ENCODE assay signal across 7 cellular contexts in the genomic region with DNA sequence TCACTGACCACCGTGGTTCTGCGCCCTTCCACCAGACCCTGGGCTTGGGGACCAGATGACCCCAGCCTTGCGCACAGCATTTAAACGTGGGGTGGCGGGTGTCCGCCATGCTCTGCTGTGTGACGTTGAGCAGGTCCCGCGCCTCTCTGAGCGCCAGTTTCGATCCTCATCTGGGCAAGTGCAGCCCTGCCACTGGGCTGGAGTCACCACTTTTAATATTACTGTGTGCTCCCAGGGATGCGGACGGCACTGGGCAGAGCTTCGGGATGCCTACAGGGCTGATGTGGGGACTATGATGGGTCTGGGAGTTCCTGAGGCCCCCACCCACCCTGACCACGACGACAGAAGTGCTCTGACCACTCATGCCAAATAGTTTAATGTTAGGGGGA. TPM values are rescaled to one million over a fixed set of nuclear protein-coding genes. Genes with fewer than 3 reads are reported as not detected.
DNase-seq lines count a peak whose midpoint lies in the region; ATAC-seq and TF ChIP-seq lines count a peak whose summit lies in the region.
"Had no signal": no experiment of that assay in that cellular context is flagged by ENCODE, and none has a peak within 500 bp of the region (broad histone marks: within the 10 kb centered on the region; RNA-seq: fewer than 3 reads in every experiment).

No MANE protein-coding gene starts in this region.

- no peaks in the 10 kb centered on the region for H3K36me3 Mint-ChIP-seq in activated naive CD4-positive, alpha-beta T cell treated with anti-CD3 and anti-CD28 coated beads for 36 hours (ENCODE audit: low read depth)

- H3K4me3 ChIP-seq in right cardiac atrium (ENCODE audit: low read length), result peak overlapping the region; percentile 32
- peak overlapping the region in 3 of 4 donors; percentile 64 to 93 (median 84) for H3K4me3 ChIP-seq in upper lobe of left lung

- H3K27me3 Mint-ChIP-seq in activated naive CD4-positive, alpha-beta T cell treated with anti-CD3 and anti-CD28 coated beads for 36 hours (ENCODE audit: low read depth), result no peaks in the 10 kb centered on the region

- ATAC-seq in right cardiac atrium (no peak), upper lobe of left lung (ENCODE audit: low FRiP score in 2 of 2) (no peak), GM21390 (IDR thresholded peaks at IDR 0.05; ENCODE audit: unreplicated experiment) (no peak)

- H3K27me3 ChIP-seq in right cardiac atrium (ENCODE audit: control insufficient read depth, insufficient read depth) (no peaks in the 10 kb centered on the region), upper lobe of left lung (no peaks in the 10 kb centered on the region)

- intact Hi-C loops in activated naive CD4-positive, alpha-beta T cell treated with anti-CD3 and anti-CD28 coated beads for 36 hours (cut with micrococcal nuclease), result loop anchor here (1.0 kb wide), 2 partner anchors 17 to 174 kb away; no protein-coding TSS in a partner anchor
- intact Hi-C loops in right cardiac atrium (cut with DNase I), result no loop called here

- WGBS in right cardiac atrium, result 60% methylated on average over 16 of the region's 16 CpGs
- 50 to 61% methylated on average over 15 to 16 of the region's 16 CpGs for WGBS in upper lobe of left lung, 2 donors

- peak overlapping the region; percentile 76 for H3K4me3 Mint-ChIP-seq in activated naive CD4-positive, alpha-beta T cell treated with anti-CD3 and anti-CD28 coated beads for 36 hours

- no peak for DNase-seq in activated naive CD4-positive, alpha-beta T cell treated with anti-CD3 and anti-CD28 coated beads for 36 hours
- DNase-seq in activated naive CD4-positive, alpha-beta T cell (lab: John Stamatoyannopoulos, UW), result no peak
- no peak for DNase-seq in right cardiac atrium
- no peak for DNase-seq in upper lobe of left lung
- no peak for DNase-seq in 8988T

- H3K4me1 Mint-ChIP-seq in activated naive CD4-positive, alpha-beta T cell treated with anti-CD3 and anti-CD28 coated beads for 36 hours (ENCODE audit: low read depth), result peaks cover 5% of the 10 kb centered on the region

- H3K9me3 ChIP-seq in right cardiac atrium (ENCODE audit: control insufficient read depth, low read length) (no peaks in the 10 kb centered on the region), upper lobe of left lung (no peaks in the 10 kb centered on the region)

- CTCF ChIA-PET in activated naive CD4-positive, alpha-beta T cell treated with anti-CD3 and anti-CD28 coated beads for 36 hours (lab: Charles Lee), result interaction anchor here (1.2 to 4.2 kb wide), 7 partner anchors 14 to 83 kb away, joined by 3 to 46 read pairs (median 6); no protein-coding TSS in a partner anchor

- H3K9me3 Mint-ChIP-seq in activated naive CD4-positive, alpha-beta T cell treated with anti-CD3 and anti-CD28 coated beads for 36 hours, result no peaks in the 10 kb centered on the region

- TF ChIP-seq EP300 in upper lobe of left lung (IDR thresholded peaks at IDR 0.05), result no peak

- H3K4me1 ChIP-seq in right cardiac atrium (ENCODE audit: control insufficient read depth, insufficient read depth, low read length) (peaks cover 2% of the 10 kb centered on the region), upper lobe of left lung (peaks cover 8 to 21% (median 17%) of the 10 kb centered on the region in 4 donors)

- TF ChIP-seq POLR2A in upper lobe of left lung (IDR thresholded peaks at IDR 0.05), result no peak

- H3K27ac ChIP-seq in right cardiac atrium (ENCODE audit: low read length), result peak overlapping the region; percentile 76
- H3K27ac ChIP-seq in upper lobe of left lung, result peak overlapping the region; percentile 92 to 95 (median 94)

- TF ChIP-seq CTCF in upper lobe of left lung (IDR thresholded peaks at IDR 0.05), result no peak

- H3K27ac Mint-ChIP-seq in activated naive CD4-positive, alpha-beta T cell treated with anti-CD3 and anti-CD28 coated beads for 36 hours, result peak overlapping the region; percentile 65

- H3K36me3 ChIP-seq in upper lobe of left lung, result no peaks in the 10 kb centered on the region

RNA-seq across cellular contexts. Expression of a gene that starts 1.2 kb away (rescaled TPM):
- total RNA-seq in activated naive CD4-positive, alpha-beta T cell treated with anti-CD3 and anti-CD28 coated beads for 36 hours, result 10 to 100 TPM; 29.7 to 30.4 TPM
- total RNA-seq in right cardiac atrium (100 to 1,000 TPM in 1 of 4 donors, 10 to 100 TPM in 3; 45.6 to 105 (median 79.6) TPM), upper lobe of left lung (10 to 100 TPM in 4 of 6 donors, 1 to 10 TPM in 1, not detected in 1; 4.3 to 17.8 (median 13.9) TPM)
- 121 TPM for polyA plus RNA-seq in right cardiac atrium

RNA-seq across cellular contexts. Expression of a gene that starts 8.6 kb away (rescaled TPM):
- total RNA-seq in activated naive CD4-positive, alpha-beta T cell treated with anti-CD3 and anti-CD28 coated beads for 36 hours, result not detected
- not detected for total RNA-seq in right cardiac atrium
- not detected for polyA plus RNA-seq in right cardiac atrium
- total RNA-seq in upper lobe of left lung, result not detected
- total RNA-seq: Daoy had no signal

RNA-seq across cellular contexts. Expression of a gene that starts 19.6 kb away (rescaled TPM):
- total RNA-seq in activated naive CD4-positive, alpha-beta T cell treated with anti-CD3 and anti-CD28 coated beads for 36 hours, result not detected
- total RNA-seq in right cardiac atrium, result not detected
- polyA plus RNA-seq in right cardiac atrium, result not detected
- total RNA-seq in upper lobe of left lung, result 1 to 10 TPM in 1 of 6 donors, under 1 TPM in 1, not detected in 4; 0.37 to 3.2 TPM
- total RNA-seq: Daoy had no signal

RNA-seq across cellular contexts. Expression of a gene that starts 24.2 kb away (rescaled TPM):
- 100 to 1,000 TPM; 347 to 356 TPM for total RNA-seq in activated naive CD4-positive, alpha-beta T cell treated with anti-CD3 and anti-CD28 coated beads for 36 hours
- total RNA-seq in right cardiac atrium (100 to 1,000 TPM; 375 to 462 (median 435) TPM), upper lobe of left lung (100 to 1,000 TPM; 169 to 395 (median 205) TPM)
- polyA plus RNA-seq in right cardiac atrium, result 380 TPM

RNA-seq across cellular contexts. Expression of a gene that starts 43.5 kb away (rescaled TPM):
- total RNA-seq in activated naive CD4-positive, alpha-beta T cell treated with anti-CD3 and anti-CD28 coated beads for 36 hours, result not detected
- total RNA-seq in right cardiac atrium (not detected), upper lobe of left lung (1 to 10 TPM in 2 of 6 donors, under 1 TPM in 3, not detected in 1; 0.30 to 6.4 (median 0.86) TPM)
- not detected for polyA plus RNA-seq in right cardiac atrium
